In genomic region chr5:134438268-134438622, GRCh38 we compare ENCODE assay signal across 12 cellular contexts. TPM values are rescaled to one million over a fixed set of nuclear protein-coding genes. Genes with fewer than 3 reads are reported as not detected.
A peak's percentile ranks its signal among the peaks of the same experiment; 100 is the strongest.
DNase-seq lines count a peak whose midpoint lies in the region; ATAC-seq and TF ChIP-seq lines count a peak whose summit lies in the region.
"Had no signal": no experiment of that assay in that cellular context is flagged by ENCODE, and none has a peak within 500 bp of the region (broad histone marks: within the 10 kb centered on the region; RNA-seq: fewer than 3 reads in every experiment).

No MANE protein-coding gene starts in this region.

- no peak overlapping the region; the same call in 1 of the 2 replicates for H3K4me3 ChIP-seq in ACC112 (ENCODE audit: low read depth, low read length)
- H3K4me3 ChIP-seq in Karpas-422 (ENCODE audit: low read length): no peak overlapping the region
- H3K4me3 ChIP-seq in mammary epithelial cell (replicated peaks in 1 of 3; ENCODE audit: insufficient read depth in 1 of 3, low read depth in 2 of 3, low read length in 3 of 3): no peak overlapping the region
- H3K4me3 ChIP-seq in lower lobe of right lung: no peak overlapping the region

- H3K4me1 ChIP-seq in ACC112 (ENCODE audit: control insufficient read depth, insufficient read depth, low read length, unreplicated experiment): peaks cover 40% of the 10 kb centered on the region
- H3K4me1 ChIP-seq in Karpas-422 (ENCODE audit: low read length): peaks cover 47% of the 10 kb centered on the region
- peaks cover 52% of the 10 kb centered on the region for H3K4me1 ChIP-seq in mammary epithelial cell (ENCODE audit: insufficient read depth, low read length)
- peaks cover 38% of the 10 kb centered on the region for H3K4me1 ChIP-seq in lower lobe of right lung

- intact Hi-C loops in mammary epithelial cell (cut with micrococcal nuclease): loop anchor here (5.0 to 10.0 kb wide), 3 partner anchors 211 to 469 kb away; partner anchors contain the start of genes PCBD2, PPP2CA and SKP1
- intact Hi-C loops in lower lobe of right lung (cut with DNase I): no loop called here

- 23% methylated on average over 2 of the region's 2 CpGs for WGBS in mammary epithelial cell (ENCODE audit: low coverage, missing lambda C conversion rate)

- no peak for ATAC-seq in lower lobe of right lung
- ATAC-seq in HG03520 (IDR thresholded peaks at IDR 0.05; ENCODE audit: unreplicated experiment): no peak
- no peak for ATAC-seq in HG02623 (IDR thresholded peaks at IDR 0.05; ENCODE audit: unreplicated experiment)

- no TSS peak for BruUV-seq in mammary epithelial cell (replicated peaks; lab: Mats Ljungman, UMichigan)

- H3K27me3 ChIP-seq in ACC112 (ENCODE audit: insufficient read depth, low read length): no peaks in the 10 kb centered on the region
- no peaks in the 10 kb centered on the region for H3K27me3 ChIP-seq in Karpas-422 (ENCODE audit: low read length)
- H3K27me3 ChIP-seq in mammary epithelial cell (ENCODE audit: insufficient read depth, low read length): no peaks in the 10 kb centered on the region
- no peaks in the 10 kb centered on the region for H3K27me3 ChIP-seq in lower lobe of right lung (ENCODE audit: low read depth)

- H2AFZ ChIP-seq in ACC112 (ENCODE audit: low read length, unreplicated experiment) (no peak overlapping the region), Karpas-422 (ENCODE audit: low read length) (no peak overlapping the region), mammary epithelial cell (ENCODE audit: low read depth, low read length) (no peak overlapping the region)

- in situ Hi-C loops in mammary epithelial cell (cut with MboI; ENCODE audit: low sequenced_read_pairs in 2 of 2): no loop called here

- H3K4me2 ChIP-seq in Karpas-422 (ENCODE audit: low read depth, low read length, poor library complexity, severe bottlenecking): no peak overlapping the region
- peak overlapping the region; percentile 53 for H3K4me2 ChIP-seq in mammary epithelial cell (ENCODE audit: insufficient read depth, low read depth, low read length)

- no peaks in the 10 kb centered on the region for H3K9me2 ChIP-seq in Karpas-422 (replicated peaks; ENCODE audit: insufficient read depth, low read length)

- H3K79me2 ChIP-seq in ACC112 (ENCODE audit: control insufficient read depth, insufficient read depth, low read length, unreplicated experiment) (no peaks in the 10 kb centered on the region), Karpas-422 (ENCODE audit: low read length) (no peaks in the 10 kb centered on the region), mammary epithelial cell (ENCODE audit: insufficient read depth, low read length) (no peaks in the 10 kb centered on the region)

- CTCF ChIA-PET in mammary epithelial cell (lab: Charles Lee; ENCODE audit: low non-redundant PET): interaction anchor here (1.3 kb wide), 1 partner anchor 26 kb away, joined by 5 read pairs; the partner anchor contains the start of gene CDKN2AIPNL

- no peaks in the 10 kb centered on the region for H4K20me1 ChIP-seq in Karpas-422 (ENCODE audit: insufficient read depth, low read depth, low read length)
- H4K20me1 ChIP-seq in mammary epithelial cell (ENCODE audit: insufficient read depth, low read length): no peaks in the 10 kb centered on the region

- H3K27ac ChIP-seq in ACC112 (ENCODE audit: low read depth, low read length): peak overlapping the region; percentile 91
- peak overlapping the region; percentile 70; the same call in 1 of the 2 replicates for H3K27ac ChIP-seq in Karpas-422 (ENCODE audit: low read length)
- peak overlapping the region; percentile 95 for H3K27ac ChIP-seq in mammary epithelial cell (ENCODE audit: insufficient read depth, low read depth, low read length)
- peak overlapping the region; percentile 84 for H3K27ac ChIP-seq in lower lobe of right lung

- H3K9ac ChIP-seq in Karpas-422 (ENCODE audit: low read length) (no peak overlapping the region), mammary epithelial cell (ENCODE audit: insufficient read depth, low read length) (no peak overlapping the region)

- DNase-seq in Karpas-422: no peak
- DNase-seq in mammary epithelial cell: peak; percentile 40
- no peak for DNase-seq in lower lobe of right lung
- no peak for DNase-seq in GDM1 (lab: John Stamatoyannopoulos, UW)
- no peak for DNase-seq in stimulated activated CD4-positive, alpha-beta T cell treated with anti-CD3 and anti-CD28 coated beads, Interleukin-2, amount 100 ng/mL, for 48 hours
- DNase-seq: activated CD4-positive, alpha-beta T cell treated with anti-CD3 and anti-CD28 coated beads for 4 hours; kidney glomerular epithelial cell; NCI-H187; stimulated activated CD4-positive, alpha-beta T cell treated with anti-CD3 and anti-CD28 coated beads, Interleukin-1b, Interleukin-23, amount 100 ng/mL, for 48 hours had no signal

- H3K36me3 ChIP-seq in ACC112 (ENCODE audit: insufficient read depth, low read length) (no peaks in the 10 kb centered on the region), Karpas-422 (ENCODE audit: insufficient read depth, low read length) (no peaks in the 10 kb centered on the region), mammary epithelial cell (ENCODE audit: insufficient read depth, low read length) (no peaks in the 10 kb centered on the region), lower lobe of right lung (no peaks in the 10 kb centered on the region)

- H3K9me3 ChIP-seq in Karpas-422 (ENCODE audit: low read length) (no peaks in the 10 kb centered on the region), mammary epithelial cell (replicated peaks; ENCODE audit: insufficient read depth, low read length) (no peaks in the 10 kb centered on the region), lower lobe of right lung (no peaks in the 10 kb centered on the region)

- TF ChIP-seq CTCF in mammary epithelial cell (conservative IDR thresholded peaks at IDR 0.05 in 1 of 2, IDR thresholded peaks at IDR 0.05 in 1 of 2; ENCODE audit: extremely low read depth in 1 of 2, insufficient read depth in 1 of 2, low read depth in 1 of 2, low read length in 2 of 2) (no peak), lower lobe of right lung (IDR thresholded peaks at IDR 0.05) (no peak)

- dilution Hi-C loops in mammary epithelial cell (cut with HindIII; ENCODE audit: low sequenced_read_pairs): no loop called here

RNA-seq across cellular contexts. Expression of gene CDKN2AIPNL, which starts 26.6 kb away (rescaled TPM):
- 51.7 and 58.7 TPM in 2 replicates for total RNA-seq in Karpas-422 (2014; rRNA removed; shearing (Covaris generic); ENCODE audit: low replicate concordance)
- 10 to 100 TPM; 28.7 to 30.0 TPM for total RNA-seq in mammary epithelial cell
- 17.5 TPM for polyA plus RNA-seq in mammary epithelial cell
- polyA minus RNA-seq in mammary epithelial cell: 4.7 TPM
- total RNA-seq in lower lobe of right lung: 14.5 TPM
